ENCODE assay signal across 1 cellular context in the genomic region with DNA sequence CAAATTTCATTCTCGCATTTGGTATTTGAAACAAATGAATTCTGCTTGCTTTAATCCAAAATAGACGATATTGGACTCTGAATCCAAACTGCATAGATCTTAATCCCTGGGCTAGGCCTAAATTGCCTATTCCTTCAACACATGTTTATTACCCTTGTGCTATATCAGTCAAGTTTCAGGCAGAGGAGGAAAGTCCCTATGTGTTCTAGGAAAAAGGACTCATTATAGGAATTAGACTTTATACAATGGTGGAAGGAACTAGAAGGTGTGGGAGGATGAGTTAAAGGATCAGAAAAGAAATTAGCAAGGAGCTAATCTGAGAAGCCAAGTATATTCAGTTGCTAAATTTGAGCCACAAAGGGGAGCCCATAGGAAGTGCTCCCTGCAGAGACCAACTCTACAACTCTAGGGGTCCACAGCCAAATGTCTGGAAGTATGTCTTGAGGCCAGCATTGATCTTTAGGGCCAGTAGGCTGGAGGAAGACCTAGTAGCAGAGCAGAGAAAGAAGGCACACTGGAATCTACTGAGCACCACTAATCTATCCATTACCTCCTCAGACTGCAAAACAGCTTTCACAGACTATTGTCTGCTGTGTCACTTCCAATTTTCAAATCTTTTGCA.
TF ChIP-seq lines count a peak whose summit lies in the region.

No MANE protein-coding gene starts in this region.

TF ChIP-seq in GM23338, 12 proteins besides CTCF, POLR2A, EP300 and RAD21:
- TF ChIP-seq, protein P1, sequence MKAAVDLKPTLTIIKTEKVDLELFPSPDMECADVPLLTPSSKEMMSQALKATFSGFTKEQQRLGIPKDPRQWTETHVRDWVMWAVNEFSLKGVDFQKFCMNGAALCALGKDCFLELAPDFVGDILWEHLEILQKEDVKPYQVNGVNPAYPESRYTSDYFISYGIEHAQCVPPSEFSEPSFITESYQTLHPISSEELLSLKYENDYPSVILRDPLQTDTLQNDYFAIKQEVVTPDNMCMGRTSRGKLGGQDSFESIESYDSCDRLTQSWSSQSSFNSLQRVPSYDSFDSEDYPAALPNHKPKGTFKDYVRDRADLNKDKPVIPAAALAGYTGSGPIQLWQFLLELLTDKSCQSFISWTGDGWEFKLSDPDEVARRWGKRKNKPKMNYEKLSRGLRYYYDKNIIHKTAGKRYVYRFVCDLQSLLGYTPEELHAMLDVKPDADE (IDR thresholded peaks at IDR 0.05), result no peak
- TF ChIP-seq, protein P2, sequence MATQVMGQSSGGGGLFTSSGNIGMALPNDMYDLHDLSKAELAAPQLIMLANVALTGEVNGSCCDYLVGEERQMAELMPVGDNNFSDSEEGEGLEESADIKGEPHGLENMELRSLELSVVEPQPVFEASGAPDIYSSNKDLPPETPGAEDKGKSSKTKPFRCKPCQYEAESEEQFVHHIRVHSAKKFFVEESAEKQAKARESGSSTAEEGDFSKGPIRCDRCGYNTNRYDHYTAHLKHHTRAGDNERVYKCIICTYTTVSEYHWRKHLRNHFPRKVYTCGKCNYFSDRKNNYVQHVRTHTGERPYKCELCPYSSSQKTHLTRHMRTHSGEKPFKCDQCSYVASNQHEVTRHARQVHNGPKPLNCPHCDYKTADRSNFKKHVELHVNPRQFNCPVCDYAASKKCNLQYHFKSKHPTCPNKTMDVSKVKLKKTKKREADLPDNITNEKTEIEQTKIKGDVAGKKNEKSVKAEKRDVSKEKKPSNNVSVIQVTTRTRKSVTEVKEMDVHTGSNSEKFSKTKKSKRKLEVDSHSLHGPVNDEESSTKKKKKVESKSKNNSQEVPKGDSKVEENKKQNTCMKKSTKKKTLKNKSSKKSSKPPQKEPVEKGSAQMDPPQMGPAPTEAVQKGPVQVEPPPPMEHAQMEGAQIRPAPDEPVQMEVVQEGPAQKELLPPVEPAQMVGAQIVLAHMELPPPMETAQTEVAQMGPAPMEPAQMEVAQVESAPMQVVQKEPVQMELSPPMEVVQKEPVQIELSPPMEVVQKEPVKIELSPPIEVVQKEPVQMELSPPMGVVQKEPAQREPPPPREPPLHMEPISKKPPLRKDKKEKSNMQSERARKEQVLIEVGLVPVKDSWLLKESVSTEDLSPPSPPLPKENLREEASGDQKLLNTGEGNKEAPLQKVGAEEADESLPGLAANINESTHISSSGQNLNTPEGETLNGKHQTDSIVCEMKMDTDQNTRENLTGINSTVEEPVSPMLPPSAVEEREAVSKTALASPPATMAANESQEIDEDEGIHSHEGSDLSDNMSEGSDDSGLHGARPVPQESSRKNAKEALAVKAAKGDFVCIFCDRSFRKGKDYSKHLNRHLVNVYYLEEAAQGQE (IDR thresholded peaks at IDR 0.05; ENCODE audit: unreplicated experiment), result no peak
- TF ChIP-seq EZH2phosphoT487 (IDR thresholded peaks at IDR 0.05; ENCODE audit: unreplicated experiment) (no peak), STAT1 (IDR thresholded peaks at IDR 0.05; ENCODE audit: unreplicated experiment) (no peak), CREB1 (CRISPR knock-in tag; IDR thresholded peaks at IDR 0.05; ENCODE audit: low read depth) (no peak), ZNF331 (CRISPR knock-in tag; IDR thresholded peaks at IDR 0.05; ENCODE audit: low read depth) (no peak), POLR2AphosphoS5 (IDR thresholded peaks at IDR 0.05; ENCODE audit: low read depth) (no peak), EZH2 (IDR thresholded peaks at IDR 0.05; ENCODE audit: low read depth, unreplicated experiment) (no peak), NANOG (IDR thresholded peaks at IDR 0.05; ENCODE audit: borderline replicate concordance) (no peak), JUNB (IDR thresholded peaks at IDR 0.05; ENCODE audit: unreplicated experiment) (no peak), ZNF114 (CRISPR knock-in tag; IDR thresholded peaks at IDR 0.05) (no peak)
- TF ChIP-seq, protein P3, sequence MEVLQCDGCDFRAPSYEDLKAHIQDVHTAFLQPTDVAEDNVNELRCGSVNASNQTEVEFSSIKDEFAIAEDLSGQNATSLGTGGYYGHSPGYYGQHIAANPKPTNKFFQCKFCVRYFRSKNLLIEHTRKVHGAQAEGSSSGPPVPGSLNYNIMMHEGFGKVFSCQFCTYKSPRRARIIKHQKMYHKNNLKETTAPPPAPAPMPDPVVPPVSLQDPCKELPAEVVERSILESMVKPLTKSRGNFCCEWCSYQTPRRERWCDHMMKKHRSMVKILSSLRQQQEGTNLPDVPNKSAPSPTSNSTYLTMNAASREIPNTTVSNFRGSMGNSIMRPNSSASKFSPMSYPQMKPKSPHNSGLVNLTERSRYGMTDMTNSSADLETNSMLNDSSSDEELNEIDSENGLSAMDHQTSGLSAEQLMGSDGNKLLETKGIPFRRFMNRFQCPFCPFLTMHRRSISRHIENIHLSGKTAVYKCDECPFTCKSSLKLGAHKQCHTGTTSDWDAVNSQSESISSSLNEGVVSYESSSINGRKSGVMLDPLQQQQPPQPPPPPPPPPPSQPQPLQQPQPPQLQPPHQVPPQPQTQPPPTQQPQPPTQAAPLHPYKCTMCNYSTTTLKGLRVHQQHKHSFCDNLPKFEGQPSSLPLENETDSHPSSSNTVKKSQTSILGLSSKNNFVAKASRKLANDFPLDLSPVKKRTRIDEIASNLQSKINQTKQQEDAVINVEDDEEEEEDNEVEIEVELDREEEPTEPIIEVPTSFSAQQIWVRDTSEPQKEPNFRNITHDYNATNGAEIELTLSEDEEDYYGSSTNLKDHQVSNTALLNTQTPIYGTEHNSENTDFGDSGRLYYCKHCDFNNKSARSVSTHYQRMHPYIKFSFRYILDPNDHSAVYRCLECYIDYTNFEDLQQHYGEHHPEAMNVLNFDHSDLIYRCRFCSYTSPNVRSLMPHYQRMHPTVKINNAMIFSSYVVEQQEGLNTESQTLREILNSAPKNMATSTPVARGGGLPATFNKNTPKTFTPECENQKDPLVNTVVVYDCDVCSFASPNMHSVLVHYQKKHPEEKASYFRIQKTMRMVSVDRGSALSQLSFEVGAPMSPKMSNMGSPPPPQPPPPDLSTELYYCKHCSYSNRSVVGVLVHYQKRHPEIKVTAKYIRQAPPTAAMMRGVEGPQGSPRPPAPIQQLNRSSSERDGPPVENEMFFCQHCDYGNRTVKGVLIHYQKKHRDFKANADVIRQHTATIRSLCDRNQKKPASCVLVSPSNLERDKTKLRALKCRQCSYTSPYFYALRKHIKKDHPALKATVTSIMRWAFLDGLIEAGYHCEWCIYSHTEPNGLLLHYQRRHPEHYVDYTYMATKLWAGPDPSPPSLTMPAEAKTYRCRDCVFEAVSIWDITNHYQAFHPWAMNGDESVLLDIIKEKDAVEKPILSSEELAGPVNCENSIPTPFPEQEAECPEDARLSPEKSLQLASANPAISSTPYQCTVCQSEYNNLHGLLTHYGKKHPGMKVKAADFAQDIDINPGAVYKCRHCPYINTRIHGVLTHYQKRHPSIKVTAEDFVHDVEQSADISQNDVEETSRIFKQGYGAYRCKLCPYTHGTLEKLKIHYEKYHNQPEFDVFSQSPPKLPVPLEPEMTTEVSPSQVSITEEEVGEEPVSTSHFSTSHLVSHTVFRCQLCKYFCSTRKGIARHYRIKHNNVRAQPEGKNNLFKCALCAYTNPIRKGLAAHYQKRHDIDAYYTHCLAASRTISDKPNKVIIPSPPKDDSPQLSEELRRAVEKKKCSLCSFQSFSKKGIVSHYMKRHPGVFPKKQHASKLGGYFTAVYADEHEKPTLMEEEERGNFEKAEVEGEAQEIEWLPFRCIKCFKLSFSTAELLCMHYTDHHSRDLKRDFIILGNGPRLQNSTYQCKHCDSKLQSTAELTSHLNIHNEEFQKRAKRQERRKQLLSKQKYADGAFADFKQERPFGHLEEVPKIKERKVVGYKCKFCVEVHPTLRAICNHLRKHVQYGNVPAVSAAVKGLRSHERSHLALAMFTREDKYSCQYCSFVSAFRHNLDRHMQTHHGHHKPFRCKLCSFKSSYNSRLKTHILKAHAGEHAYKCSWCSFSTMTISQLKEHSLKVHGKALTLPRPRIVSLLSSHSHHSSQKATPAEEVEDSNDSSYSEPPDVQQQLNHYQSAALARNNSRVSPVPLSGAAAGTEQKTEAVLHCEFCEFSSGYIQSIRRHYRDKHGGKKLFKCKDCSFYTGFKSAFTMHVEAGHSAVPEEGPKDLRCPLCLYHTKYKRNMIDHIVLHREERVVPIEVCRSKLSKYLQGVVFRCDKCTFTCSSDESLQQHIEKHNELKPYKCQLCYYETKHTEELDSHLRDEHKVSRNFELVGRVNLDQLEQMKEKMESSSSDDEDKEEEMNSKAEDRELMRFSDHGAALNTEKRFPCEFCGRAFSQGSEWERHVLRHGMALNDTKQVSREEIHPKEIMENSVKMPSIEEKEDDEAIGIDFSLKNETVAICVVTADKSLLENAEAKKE (CRISPR knock-in tag; IDR thresholded peaks at IDR 0.05), result no peak
